Comparison of ENCODE assay signal across 7 cellular contexts in the genomic region with DNA sequence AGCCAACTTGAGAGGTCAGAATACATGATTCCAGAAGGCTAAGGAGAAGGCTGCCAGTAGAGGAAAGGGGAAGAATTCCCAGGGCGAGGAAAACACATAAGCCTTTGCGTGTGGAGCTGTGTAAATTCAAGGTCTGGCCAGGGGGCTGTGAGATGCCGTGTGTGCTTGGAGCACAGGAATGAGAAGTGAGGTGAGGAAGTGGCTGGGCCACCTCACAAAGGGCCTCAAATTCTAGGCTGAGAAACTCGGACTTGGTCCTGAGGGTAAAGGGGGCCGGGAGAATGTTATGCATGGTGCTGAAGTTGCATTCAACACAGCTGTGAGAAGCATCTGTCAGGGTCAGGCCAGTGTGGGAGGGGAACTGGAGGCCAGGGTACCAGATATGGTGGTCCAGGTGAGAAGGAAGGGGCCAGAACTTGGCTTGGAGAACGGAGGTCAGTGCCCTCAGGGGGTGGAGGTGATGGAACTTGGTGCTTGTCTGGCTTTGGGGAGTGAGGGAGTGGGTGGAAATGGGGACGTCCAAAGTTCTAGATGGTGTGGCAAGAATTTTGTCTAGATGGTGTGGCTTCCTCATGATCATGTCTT. TPM values are rescaled to one million over a fixed set of nuclear protein-coding genes. Genes with fewer than 3 reads are reported as not detected.
DNase-seq lines count a peak whose midpoint lies in the region; ATAC-seq and TF ChIP-seq lines count a peak whose summit lies in the region.

No MANE protein-coding gene starts in this region.

- H3K4me3 Mint-ChIP-seq in IgD-negative memory B cell = peak overlapping the region; percentile 96 to 99 (median 98)

- H3K4me1 Mint-ChIP-seq in IgD-negative memory B cell = peaks cover 21 to 57% (median 53%) of the 10 kb centered on the region in 3 donors

- TF ChIP-seq CTCF in kidney epithelial cell (IDR thresholded peaks at IDR 0.05; ENCODE audit: insufficient read depth, low read length, poor library complexity, severe bottlenecking) = no peak

- H3K27me3 ChIP-seq in kidney epithelial cell (ENCODE audit: control insufficient read depth, insufficient read depth, low read length) = no peaks in the 10 kb centered on the region

- no peaks in the 10 kb centered on the region for H3K36me3 ChIP-seq in kidney epithelial cell (ENCODE audit: control insufficient read depth, insufficient read depth, low read length)

- no peaks in the 10 kb centered on the region for H3K27me3 Mint-ChIP-seq in IgD-negative memory B cell

- peak overlapping the region; percentile 69 for H3K4me3 ChIP-seq in kidney epithelial cell (ENCODE audit: low read depth, low read length)

- DNase-seq in kidney epithelial cell (ENCODE audit: low read depth) (no peak), substantia nigra (lab: John Stamatoyannopoulos, UW) (no peak), NCI-H1092 treated with DMSO at 0.1 percent for 48 hours (lab: John Stamatoyannopoulos, UW) (no peak), HT-29 (ENCODE audit: low spot score) (no peak)

- peaks cover 0 to 2% (median 0%) of the 10 kb centered on the region in 3 donors for H3K9me3 Mint-ChIP-seq in IgD-negative memory B cell

- peak overlapping the region; percentile 99 to 100 (median 99) for H3K27ac Mint-ChIP-seq in IgD-negative memory B cell

- ATAC-seq in GM18907 (IDR thresholded peaks at IDR 0.05; ENCODE audit: unreplicated experiment) = no peak

- peaks cover 8% of the 10 kb centered on the region for H3K36me3 Mint-ChIP-seq in IgD-negative memory B cell

- H3K27ac ChIP-seq in angular gyrus (ENCODE audit: low read depth, low read length) = peak overlapping the region; percentile 92
- peak overlapping the region; percentile 90 for H3K27ac ChIP-seq in substantia nigra (ENCODE audit: low read depth, low read length, poor library complexity, severe bottlenecking)

RNA-seq across cellular contexts. Expression of a gene that starts 4.9 kb away (rescaled TPM):
- polyA plus RNA-seq in IgD-negative memory B cell = 38.4 TPM
- total RNA-seq in kidney epithelial cell = 10.1 and 10.4 TPM in 2 replicates
- total RNA-seq in HT-29 (2014; rRNA removed; shearing (Covaris generic)) = 16.1 and 18.8 TPM in 2 replicates

RNA-seq across cellular contexts. Expression of a gene that starts 7.5 kb away (rescaled TPM):
- 79.3 TPM for polyA plus RNA-seq in IgD-negative memory B cell
- 36.9 and 41.8 TPM in 2 replicates for total RNA-seq in kidney epithelial cell
- total RNA-seq in HT-29 (2014; rRNA removed; shearing (Covaris generic)) = 40.9 and 43.2 TPM in 2 replicates

RNA-seq across cellular contexts. Expression of a gene that starts 11.6 kb away (rescaled TPM):
- 2.4 TPM for polyA plus RNA-seq in IgD-negative memory B cell
- total RNA-seq in kidney epithelial cell = 3.6 and 6.3 TPM in 2 replicates
- total RNA-seq in HT-29 (2014; rRNA removed; shearing (Covaris generic)) = 17.5 and 19.9 TPM in 2 replicates

RNA-seq across cellular contexts. Expression of a gene that starts 12.1 kb away (rescaled TPM):
- 16.0 TPM for polyA plus RNA-seq in IgD-negative memory B cell
- total RNA-seq in kidney epithelial cell = 12.0 and 12.2 TPM in 2 replicates
- total RNA-seq in HT-29 (2014; rRNA removed; shearing (Covaris generic)) = 9.7 and 11.4 TPM in 2 replicates

RNA-seq across cellular contexts. Expression of a gene that starts 18.9 kb away (rescaled TPM):
- 14.2 TPM for polyA plus RNA-seq in IgD-negative memory B cell
- 153 and 164 TPM in 2 replicates for total RNA-seq in kidney epithelial cell
- 799 and 894 TPM in 2 replicates for total RNA-seq in HT-29 (2014; rRNA removed; shearing (Covaris generic))
